In genomic region chr17:43338886-43339516, GRCh38 we compare ENCODE assay signal across 8 cellular contexts.
DNase-seq lines count a peak whose midpoint lies in the region; ATAC-seq lines count a peak whose summit lies in the region.

No MANE protein-coding gene starts in this region.

- ATAC-seq in HG02798 (IDR thresholded peaks at IDR 0.05; ENCODE audit: poor library complexity, unreplicated experiment) = no peak

- DNase-seq in DMS79 treated with DMSO at 0.1 percent for 48 hours (lab: John Stamatoyannopoulos, UW) = peak; percentile 77
- DNase-seq in NCI-H1092 treated with DMSO at 0.1 percent for 48 hours (lab: John Stamatoyannopoulos, UW) = peak; percentile 72
- peak; percentile 19 to 57 (median 40) for DNase-seq in T-helper 1 cell
- peak; percentile 73 for DNase-seq in astrocyte of the hippocampus (ENCODE audit: low read depth, low spot score)
- DNase-seq in iris pigment epithelial cell (ENCODE audit: low read depth) = peak; percentile 28
- DNase-seq in stimulated activated CD4-positive, alpha-beta T cell treated with anti-CD3 and anti-CD28 coated beads, Interleukin-2, amount 100 ng/mL, for 24 hours = peak; percentile 70 to 72
- DNase-seq in NCI-H1048 (lab: John Stamatoyannopoulos, UW) = no peak
